In genomic region chr11:90222459-90223247, GRCh38 we compare ENCODE assay signal across 1 cellular context.
TF ChIP-seq lines count a peak whose summit lies in the region.

Gene CHORDC1, minus strand, starts transcription at chr11:90223049. Its CDS starts 95 bp downstream, at chr11:90222954.

TF ChIP-seq in HEK293, 187 proteins besides CTCF, POLR2A, EP300 and RAD21 (continued from another document):
- TF ChIP-seq ZNF341 (tag by site-specific recombination; IDR thresholded peaks at IDR 0.05; ENCODE audit: low read depth) (peak; percentile 94), ZSCAN5A (tag by site-specific recombination; IDR thresholded peaks at IDR 0.05) (0 out of 2 replicates have a peak, but pooled peaks have one; percentile 54), ZNF639 (tag by site-specific recombination; IDR thresholded peaks at IDR 0.05) (no peak), ZBTB6 (tag by site-specific recombination; IDR thresholded peaks at IDR 0.05) (no peak), ZNF76 (tag by site-specific recombination; IDR thresholded peaks at IDR 0.05; ENCODE audit: borderline replicate concordance, low read depth) (peak; percentile 63; the same call in 1 of the 2 replicates), ZNF501 (tag by site-specific recombination; IDR thresholded peaks at IDR 0.05) (0 out of 2 replicates have a peak, but pooled peaks have one; percentile 64), ZXDB (tag by site-specific recombination; IDR thresholded peaks at IDR 0.05) (peak; percentile 10; the same call in 1 of the 2 replicates)
